In the genomic region with DNA sequence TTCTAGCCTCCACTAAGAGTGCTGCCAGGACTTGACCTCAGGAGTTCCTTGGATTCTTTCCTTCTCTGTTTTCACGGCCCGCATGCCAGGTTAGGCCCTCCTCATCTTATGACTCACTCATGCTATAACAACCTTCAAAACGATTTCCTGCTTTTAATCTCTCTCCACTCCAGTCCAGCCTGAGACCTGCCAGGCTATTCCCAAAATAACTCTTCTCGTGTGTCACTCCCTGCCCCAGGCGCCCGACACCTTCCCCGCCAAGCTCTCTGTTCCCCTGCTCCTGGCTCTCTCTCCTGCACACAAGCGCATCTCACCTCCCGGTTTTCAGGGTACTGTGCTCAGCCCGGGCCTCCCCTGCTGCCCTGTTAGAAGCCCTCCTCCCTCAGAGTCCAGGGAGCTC, we compare ENCODE assay signal across 10 cellular contexts.
DNase-seq lines count a peak whose midpoint lies in the region; ATAC-seq and TF ChIP-seq lines count a peak whose summit lies in the region.
"Had no signal": no experiment of that assay in that cellular context is flagged by ENCODE, and none has a peak within 500 bp of the region (broad histone marks: within the 10 kb centered on the region; RNA-seq: fewer than 3 reads in every experiment).

No MANE protein-coding gene starts in this region.

- TF ChIP-seq CTCF in brain (conservative IDR thresholded peaks at IDR 0.05) (no peak), thoracic aorta (IDR thresholded peaks at IDR 0.05) (no peak), natural killer cell (IDR thresholded peaks at IDR 0.05) (no peak)

- no peaks in the 10 kb centered on the region for H3K36me3 Mint-ChIP-seq in brain
- no peaks in the 10 kb centered on the region for H3K36me3 Mint-ChIP-seq in natural killer cell

- H3K4me1 Mint-ChIP-seq in brain (peaks cover 30% of the 10 kb centered on the region), natural killer cell (no peaks in the 10 kb centered on the region)

- H3K27ac ChIP-seq in thoracic aorta = no peak overlapping the region

- H3K27ac Mint-ChIP-seq in brain (peak overlapping the region in 3 of 5 experiments; percentile 4 to 59 (median 45)), natural killer cell (no peak overlapping the region)

- peak; percentile 89 for DNase-seq in HT1080 (ENCODE audit: low read depth)
- DNase-seq in iris pigment epithelial cell (ENCODE audit: low read depth) = peak; percentile 64
- no peak for DNase-seq in thoracic aorta (ENCODE audit: low spot score)
- DNase-seq in ureter (ENCODE audit: low spot score) = no peak
- no peak for DNase-seq in GDM1 (lab: John Stamatoyannopoulos, UW)
- DNase-seq in natural killer cell = no peak
- DNase-seq: hippocampal formation, NCI-H2029 had no signal

- ATAC-seq in thoracic aorta (ENCODE audit: insufficient number of reproducible peaks, low FRiP score, low read depth) (peak; percentile 58), GM18858 (IDR thresholded peaks at IDR 0.05; ENCODE audit: unreplicated experiment) (no peak), natural killer cell (no peak)

- intact Hi-C loops in natural killer cell (cut with micrococcal nuclease) = no loop called here

- H3K9me3 ChIP-seq in thoracic aorta = no peaks in the 10 kb centered on the region

- no peaks in the 10 kb centered on the region for H3K36me3 ChIP-seq in thoracic aorta

- no peaks in the 10 kb centered on the region for H3K27me3 Mint-ChIP-seq in brain
- peaks cover 0 to 10% of the 10 kb centered on the region in 2 donors for H3K27me3 Mint-ChIP-seq in natural killer cell (ENCODE audit: low read depth in 2 of 2)

- H3K4me3 ChIP-seq in thoracic aorta = peak overlapping the region; percentile 42

- peaks cover 6 to 12% of the 10 kb centered on the region in 2 donors for H3K4me1 ChIP-seq in thoracic aorta (ENCODE audit: control insufficient read depth in 1 of 2, low read depth in 2 of 2)

- no peaks in the 10 kb centered on the region for H3K27me3 ChIP-seq in thoracic aorta (replicated peaks; ENCODE audit: insufficient read depth)

- H3K9me3 Mint-ChIP-seq in brain = no peaks in the 10 kb centered on the region
- no peaks in the 10 kb centered on the region for H3K9me3 Mint-ChIP-seq in natural killer cell

- H3K4me3 Mint-ChIP-seq in brain (no peak overlapping the region), natural killer cell (no peak overlapping the region)

Comparison
In these comparisons a context has a peak if more than half of its experiments do, and no peak if none do; other contexts are left out.
1. DNase-seq: peak in HT1080 (single experiment) and iris pigment epithelial cell (single experiment); none in thoracic aorta (single experiment), ureter (single experiment), GDM1 (single experiment) and natural killer cell (single experiment).
2. H3K27ac Mint-ChIP-seq: peak in brain (3 of 5); none in natural killer cell (0 of 2).